ENCODE assay signal across 7 cellular contexts in genomic region chr3:32501785-32502088, GRCh38. TPM values are rescaled to one million over a fixed set of nuclear protein-coding genes. Genes with fewer than 3 reads are reported as not detected.
DNase-seq lines count a peak whose midpoint lies in the region; ATAC-seq, FAIRE-seq and TF ChIP-seq lines count a peak whose summit lies in the region.

No MANE protein-coding gene starts in this region.

- H3K79me2 ChIP-seq in GM23338 (replicated peaks; ENCODE audit: insufficient read depth) = peaks cover 50% of the 10 kb centered on the region

- H3F3A ChIP-seq in GM23338 (replicated peaks; ENCODE audit: low read depth) = peaks cover 6% of the 10 kb centered on the region; the same call in 1 of the 2 replicates

- DNase-seq in GM23338 (ENCODE audit: low spot score) (no peak), SJCRH30 (no peak), fibroblast of villous mesenchyme (ENCODE audit: low read depth) (no peak), small intestine (no peak), ureter (ENCODE audit: low spot score) (no peak), NCI-H2081 treated with DMSO at 0.1 percent for 48 hours (lab: John Stamatoyannopoulos, UW) (no peak)

- peak overlapping the region; percentile 89 for H3K4me3 ChIP-seq in GM23338
- H3K4me3 ChIP-seq in SJCRH30 = peak overlapping the region; percentile 92
- peak overlapping the region; percentile 88 for H3K4me3 ChIP-seq in fibroblast of villous mesenchyme (ENCODE audit: low read depth, low read length)
- H3K4me3 ChIP-seq in small intestine (ENCODE audit: low read depth in 1 of 2, low read length in 2 of 2) = peak overlapping the region; percentile 74 to 83

- peak overlapping the region; percentile 52 for H2AFZ ChIP-seq in GM23338

- H3K36me3 ChIP-seq in GM23338 (ENCODE audit: insufficient read depth) (no peaks in the 10 kb centered on the region), SJCRH30 (no peaks in the 10 kb centered on the region), small intestine (ENCODE audit: control insufficient read depth in 2 of 2, insufficient read depth in 2 of 2, low read length in 2 of 2) (no peaks in the 10 kb centered on the region)

- peaks cover 23% of the 10 kb centered on the region for H3K4me1 ChIP-seq in GM23338 (ENCODE audit: insufficient read depth)
- no peaks in the 10 kb centered on the region for H3K4me1 ChIP-seq in SJCRH30
- H3K4me1 ChIP-seq in small intestine (ENCODE audit: control insufficient read depth in 2 of 2, insufficient read depth in 1 of 2, low read depth in 1 of 2, low read length in 1 of 2) = peaks cover 2% of the 10 kb centered on the region in 2 donors

- no peaks in the 10 kb centered on the region for H3K9me3 Mint-ChIP-seq in GM23338

- ATAC-seq in GM23338 (no peak), HG03135 (IDR thresholded peaks at IDR 0.05; ENCODE audit: unreplicated experiment) (no peak)

- TF ChIP-seq CTCF in GM23338 (conservative IDR thresholded peaks at IDR 0.05; ENCODE audit: low read depth in 2 of 2) = no peak
- no peak for TF ChIP-seq CTCF in fibroblast of villous mesenchyme (IDR thresholded peaks at IDR 0.05; ENCODE audit: insufficient read depth, low read depth, low read length)

- H3K4me3 Mint-ChIP-seq in GM23338 = peak overlapping the region; percentile 92

- peaks cover 2% of the 10 kb centered on the region; the same call in 2 of the 3 replicates for H3K36me3 Mint-ChIP-seq in GM23338 (ENCODE audit: low read depth)

- H3K4me2 ChIP-seq in GM23338 = peak overlapping the region; percentile 94

- H3K27me3 ChIP-seq in GM23338 (ENCODE audit: insufficient read depth) (no peaks in the 10 kb centered on the region), SJCRH30 (no peaks in the 10 kb centered on the region), small intestine (ENCODE audit: control insufficient read depth in 2 of 2, insufficient read depth in 2 of 2, low read length in 2 of 2) (no peaks in the 10 kb centered on the region)

- H3K27me3 Mint-ChIP-seq in GM23338 (ENCODE audit: insufficient read depth, low read depth, poor library complexity) = no peaks in the 10 kb centered on the region

- FAIRE-seq in small intestine (lab: Jason Lieb, UNC) = no peak

- peaks cover 24% of the 10 kb centered on the region for H3K4me1 Mint-ChIP-seq in GM23338

- no peaks in the 10 kb centered on the region for H3K9me2 ChIP-seq in GM23338 (ENCODE audit: insufficient read depth)

- H3K27ac Mint-ChIP-seq in GM23338 = peak overlapping the region; percentile 35; the same call in 1 of the 2 replicates

- H3K9me3 ChIP-seq in SJCRH30 (replicated peaks) = no peaks in the 10 kb centered on the region
- H3K9me3 ChIP-seq in small intestine (ENCODE audit: control insufficient read depth, low read depth) = no peaks in the 10 kb centered on the region

- 3 to 7% (median 6%) methylated on average over 3 of the region's 3 CpGs for WGBS in small intestine, 3 donors

- H4K20me1 ChIP-seq in GM23338 (replicated peaks; ENCODE audit: insufficient read depth) = 0 out of 2 replicates have a peak, but pooled peaks cover 5% of the 10 kb centered on the region

- H3K27ac ChIP-seq in GM23338 (ENCODE audit: low read depth) (peak overlapping the region; percentile 92), SJCRH30 (no peak overlapping the region), small intestine (ENCODE audit: low read depth in 1 of 2, low read length in 1 of 2) (peak overlapping the region; percentile 81 to 83)

TF ChIP-seq in GM23338, 12 proteins besides CTCF, POLR2A, EP300 and RAD21 (continues in another document):
- TF ChIP-seq REST (IDR thresholded peaks at IDR 0.05; ENCODE audit: unreplicated experiment) = no peak
- no peak for TF ChIP-seq POLR2AphosphoS5 (IDR thresholded peaks at IDR 0.05; ENCODE audit: low read depth)
- TF ChIP-seq ZNF114 (CRISPR knock-in tag; IDR thresholded peaks at IDR 0.05) = no peak
- TF ChIP-seq EZH2phosphoT487 (IDR thresholded peaks at IDR 0.05; ENCODE audit: unreplicated experiment) = no peak
- TF ChIP-seq EZH2 (IDR thresholded peaks at IDR 0.05; ENCODE audit: low read depth, unreplicated experiment) = no peak
- TF ChIP-seq ZNF331 (CRISPR knock-in tag; IDR thresholded peaks at IDR 0.05; ENCODE audit: low read depth) = no peak
- no peak for TF ChIP-seq JUNB (IDR thresholded peaks at IDR 0.05; ENCODE audit: unreplicated experiment)

RNA-seq across cellular contexts. Expression of gene CMTM6, which starts 0.9 kb away (rescaled TPM):
- total RNA-seq in GM23338 (2014; rRNA removed; shearing (Covaris generic)) = 78.0 and 123 TPM in 2 replicates
- polyA plus RNA-seq in GM23338 (2016; fragmentation: Nextera tagmentation; extraction: Ambion mirVana) (34.9 and 42.3 TPM in 2 replicates), small intestine (10 to 100 TPM in 1 of 3 donors, 1 to 10 TPM in 2; 7.3 to 25.7 (median 9.4) TPM)
- total RNA-seq in SJCRH30 (2014; rRNA removed; shearing (Covaris generic)) = 34.9 and 36.8 TPM in 2 replicates
- total RNA-seq in fibroblast of villous mesenchyme (72.8 and 119 TPM in 2 replicates), ureter (72.5 TPM)
